Comparison of ENCODE assay signal across 8 cellular contexts in the genomic region with DNA sequence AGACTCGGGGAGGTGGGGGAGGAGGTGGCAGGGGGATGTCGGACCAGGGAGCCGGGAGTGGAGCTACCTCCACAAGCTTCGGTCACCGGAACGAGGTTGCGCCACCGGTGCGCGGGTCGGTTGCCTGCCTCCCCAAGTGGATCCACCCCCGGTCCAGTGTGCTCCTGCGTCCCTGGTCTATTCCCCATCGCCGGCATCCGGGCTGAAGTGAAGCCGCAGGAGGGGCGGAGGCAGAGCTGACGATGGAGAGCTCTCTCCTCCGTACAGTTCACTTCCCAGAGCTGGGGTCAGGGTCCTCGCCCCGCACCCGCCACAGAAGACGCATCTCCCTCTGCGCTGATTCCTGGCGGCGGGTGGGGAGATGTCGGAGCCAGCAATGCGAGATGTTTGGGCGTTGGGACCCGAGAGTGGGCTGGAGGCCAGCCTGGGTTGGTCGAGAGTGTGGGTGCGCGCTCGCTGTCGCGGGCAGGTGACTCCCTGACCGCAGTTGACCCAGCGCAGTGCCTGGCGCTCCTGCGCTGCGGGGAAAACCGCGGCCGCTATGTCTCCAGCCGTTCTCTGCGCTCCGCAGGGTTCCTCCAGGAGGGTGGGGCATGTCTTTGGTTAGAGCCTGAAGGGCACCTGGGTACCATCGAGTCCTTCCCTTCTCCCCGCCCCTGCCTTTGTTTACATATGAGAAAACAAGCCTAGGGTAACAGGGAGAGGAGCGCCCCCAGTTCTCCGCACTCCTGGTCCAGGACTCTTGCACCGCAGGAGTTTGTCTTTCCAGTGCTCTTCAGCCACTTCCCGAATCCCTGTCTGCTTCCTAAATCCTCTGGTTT. TPM values are rescaled to one million over a fixed set of nuclear protein-coding genes. Genes with fewer than 3 reads are reported as not detected.
DNase-seq lines count a peak whose midpoint lies in the region; ATAC-seq, FAIRE-seq and TF ChIP-seq lines count a peak whose summit lies in the region.

No MANE protein-coding gene starts in this region.

- POLR2A ChIA-PET in endothelial cell of umbilical vein (lab: Charles Lee), result interaction anchor here (1.2 kb wide), 1 partner anchor 35 kb away, joined by 3 read pairs; no protein-coding TSS in a partner anchor

- H3K27ac Mint-ChIP-seq in nephron, result peak overlapping the region in 1 of 3 experiments; percentile 35

- TF ChIP-seq POLR2A in endothelial cell of umbilical vein (IDR thresholded peaks at IDR 0.05; ENCODE audit: low read depth, low read length), result no peak

- H3K36me3 ChIP-seq in RWPE2 (ENCODE audit: low read depth) (no peaks in the 10 kb centered on the region), endothelial cell of umbilical vein (ENCODE audit: control insufficient read depth in 2 of 2, extremely low read depth in 1 of 2, insufficient read depth in 2 of 2, low read length in 2 of 2) (no peaks in the 10 kb centered on the region)

- H4K20me1 ChIP-seq in endothelial cell of umbilical vein (replicated peaks; ENCODE audit: control insufficient read depth, extremely low read depth, insufficient read depth, low read length), result no peaks in the 10 kb centered on the region

- H3K27me3 ChIP-seq in RWPE2 (ENCODE audit: insufficient read depth, poor library complexity, severe bottlenecking) (peaks cover 47% of the 10 kb centered on the region), endothelial cell of umbilical vein (ENCODE audit: control insufficient read depth in 2 of 2, insufficient read depth in 2 of 2, low read length in 2 of 2) (peaks cover 14 to 32% of the 10 kb centered on the region in 2 experiments)

- CTCF ChIA-PET in endothelial cell of umbilical vein (lab: Charles Lee), result interaction anchor here (0.8 to 15.5 kb wide), 14 partner anchors 13 to 592 kb away, joined by 3 to 352 read pairs (median 6); a partner anchor contains a TSS

- H3K4me1 ChIP-seq in RWPE2 (ENCODE audit: insufficient read depth, poor library complexity, severe bottlenecking), result no peaks in the 10 kb centered on the region
- H3K4me1 ChIP-seq in endothelial cell of umbilical vein (ENCODE audit: control insufficient read depth, extremely low read depth, insufficient read depth, low read length), result peaks cover 13% of the 10 kb centered on the region

- H3K79me2 ChIP-seq in endothelial cell of umbilical vein (ENCODE audit: control insufficient read depth, insufficient read depth, low read length), result no peaks in the 10 kb centered on the region

- peak overlapping the region; percentile 4 for H2AFZ ChIP-seq in endothelial cell of umbilical vein (ENCODE audit: low read depth, low read length)

- no peaks in the 10 kb centered on the region for H3K36me3 Mint-ChIP-seq in nephron (ENCODE audit: low read depth)

- no peak overlapping the region for H3K27ac ChIP-seq in RWPE2 (ENCODE audit: poor library complexity, severe bottlenecking)
- no peak overlapping the region for H3K27ac ChIP-seq in endothelial cell of umbilical vein (ENCODE audit: insufficient read depth, low read depth, low read length)

- TF ChIP-seq CTCF in RWPE2 (IDR thresholded peaks at IDR 0.05; ENCODE audit: poor library complexity, severe bottlenecking) (no peak), endothelial cell of umbilical vein (IDR thresholded peaks at IDR 0.05; ENCODE audit: extremely low read depth in 1 of 2, insufficient read depth in 1 of 2, low read depth in 1 of 2, low read length in 2 of 2) (no peak), nephron (IDR thresholded peaks at IDR 0.05; ENCODE audit: unreplicated experiment in 3 of 3) (no peak)

- intact Hi-C loops in endothelial cell of umbilical vein (cut with micrococcal nuclease), result loop anchor here (1.0 to 2.0 kb wide), 3 partner anchors 21 to 93 kb away; no protein-coding TSS in a partner anchor

- FAIRE-seq in endothelial cell of umbilical vein (lab: Jason Lieb, UNC), result no peak

- peak overlapping the region; percentile 95 to 96 (median 96) for H3K4me3 Mint-ChIP-seq in nephron

- no peaks in the 10 kb centered on the region for H3K9me3 ChIP-seq in RWPE2 (ENCODE audit: severe bottlenecking)
- no peaks in the 10 kb centered on the region for H3K9me3 ChIP-seq in endothelial cell of umbilical vein (replicated peaks; ENCODE audit: control insufficient read depth, insufficient read depth, low read length)

- peak overlapping the region; percentile 86 for H3K4me2 ChIP-seq in endothelial cell of umbilical vein (ENCODE audit: insufficient read depth, low read length)

- no peak overlapping the region for H3K4me3 ChIP-seq in RWPE2 (ENCODE audit: severe bottlenecking)
- H3K4me3 ChIP-seq in endothelial cell of umbilical vein (replicated peaks in 1 of 3; ENCODE audit: insufficient read depth in 1 of 3, low read depth in 1 of 3, low read length in 3 of 3), result peak overlapping the region; percentile 54 to 66 (median 61)

- peaks cover 23% of the 10 kb centered on the region for H3K4me1 Mint-ChIP-seq in nephron

- ATAC-seq in RWPE2 (ENCODE audit: low read depth), result peak; percentile 22

- BruUV-seq in endothelial cell of umbilical vein (replicated peaks; lab: Mats Ljungman, UMichigan), result no TSS peak

- DNase-seq in GM03348 (ENCODE audit: low spot score), result peak; percentile 54
- no peak for DNase-seq in RWPE2 (ENCODE audit: low spot score)
- DNase-seq in endothelial cell of umbilical vein (ENCODE audit: low read depth, low spot score), result peak; percentile 14
- DNase-seq in GF-D8 (lab: John Stamatoyannopoulos, UW), result no peak
- no peak for DNase-seq in iPS-NIHi7 (ENCODE audit: extremely low spot score)
- no peak for DNase-seq in central memory CD4-positive, alpha-beta T cell
- DNase-seq in DMS79 (lab: John Stamatoyannopoulos, UW), result no peak

- peaks cover 66% of the 10 kb centered on the region for H3K27me3 Mint-ChIP-seq in nephron (ENCODE audit: low read depth)

- dilution Hi-C loops in endothelial cell of umbilical vein (cut with MboI; ENCODE audit: extremely low pct_ligation_motif_present, low sequenced_read_pairs), result no loop called here

- H3K9ac ChIP-seq in endothelial cell of umbilical vein (replicated peaks; ENCODE audit: extremely low read depth, insufficient read depth, low read length), result no peak overlapping the region

- no peaks in the 10 kb centered on the region for H3K9me3 Mint-ChIP-seq in nephron

- H3K9me1 ChIP-seq in endothelial cell of umbilical vein (replicated peaks; ENCODE audit: control insufficient read depth, extremely low read depth, insufficient read depth, low read length), result no peaks in the 10 kb centered on the region

TF ChIP-seq in endothelial cell of umbilical vein, 7 proteins besides CTCF, POLR2A, EP300 and RAD21:
- TF ChIP-seq FOS (IDR thresholded peaks at IDR 0.05; ENCODE audit: borderline replicate concordance, insufficient read depth, low read length) (no peak), EZH2 (IDR thresholded peaks at IDR 0.05; ENCODE audit: borderline replicate concordance, low read depth, low read length, severe bottlenecking) (peak; percentile 53), MYC (IDR thresholded peaks at IDR 0.05; ENCODE audit: low read depth, low read length) (no peak), GATA2 (IDR thresholded peaks at IDR 0.05; ENCODE audit: insufficient read depth, insufficient read length, low read depth, low read length) (no peak), POLR2AphosphoS5 (IDR thresholded peaks at IDR 0.05; ENCODE audit: insufficient read depth, low read depth, low read length) (no peak), JUN (IDR thresholded peaks at IDR 0.05; ENCODE audit: borderline replicate concordance, insufficient read depth, insufficient read length, low read depth) (no peak)
- TF ChIP-seq, protein P1, sequence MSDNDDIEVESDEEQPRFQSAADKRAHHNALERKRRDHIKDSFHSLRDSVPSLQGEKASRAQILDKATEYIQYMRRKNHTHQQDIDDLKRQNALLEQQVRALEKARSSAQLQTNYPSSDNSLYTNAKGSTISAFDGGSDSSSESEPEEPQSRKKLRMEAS (IDR thresholded peaks at IDR 0.05; ENCODE audit: insufficient read depth, insufficient read length), result no peak

RNA-seq across cellular contexts. Expression of a gene that starts 1.7 kb away (rescaled TPM):
- 2.4 and 3.8 TPM in 2 replicates for total RNA-seq in endothelial cell of umbilical vein
- 7.5 and 8.8 TPM in 2 replicates for polyA plus RNA-seq in endothelial cell of umbilical vein
- polyA plus RNA-seq in endothelial cell of umbilical vein (2011; cell fraction: cytosol; rRNA removed), result 4.8 and 8.3 TPM in 2 replicates
- polyA plus RNA-seq in endothelial cell of umbilical vein (2011; cell fraction: nucleus; rRNA removed), result 5.8 and 6.9 TPM in 2 replicates
- polyA plus RNA-seq in endothelial cell of umbilical vein (2012), result 7.9 and 12.5 TPM in 2 replicates
- polyA minus RNA-seq in endothelial cell of umbilical vein, result 0.70 and 1.3 TPM in 2 replicates
- polyA minus RNA-seq in endothelial cell of umbilical vein (2011; cell fraction: cytosol; rRNA and poly(A)+ RNA removed), result not detected
- polyA minus RNA-seq in endothelial cell of umbilical vein (2011; cell fraction: nucleus; rRNA and poly(A)+ RNA removed), result 1.9 and 4.9 TPM in 2 replicates

Comparison
In these comparisons a context has a peak if more than half of its experiments do, and no peak if none do; other contexts are left out.
1. DNase-seq: peak in GM03348 (single experiment) and endothelial cell of umbilical vein (single experiment); none in RWPE2 (single experiment), GF-D8 (single experiment), iPS-NIHi7 (single experiment), central memory CD4-positive, alpha-beta T cell (single experiment) and DMS79 (single experiment).